ENCODE assay signal across 20 cellular contexts in genomic region chr2:71395471-71395870, GRCh38. TPM values are rescaled to one million over a fixed set of nuclear protein-coding genes. Genes with fewer than 3 reads are reported as not detected.
DNase-seq lines count a peak whose midpoint lies in the region; ATAC-seq and TF ChIP-seq lines count a peak whose summit lies in the region.
"Had no signal": no experiment of that assay in that cellular context is flagged by ENCODE, and none has a peak within 500 bp of the region (broad histone marks: within the 10 kb centered on the region; RNA-seq: fewer than 3 reads in every experiment).

No MANE protein-coding gene starts in this region.

- intact Hi-C loops in Caco-2 (cut with micrococcal nuclease; ENCODE audit: unreplicated experiment), result loop anchor here (1.0 kb wide), 1 partner anchor 16 kb away; no protein-coding TSS in a partner anchor
- intact Hi-C loops in left colon (cut with DNase I, micrococcal nuclease), result no loop called here

- H3K27ac Mint-ChIP-seq in activated naive CD4-positive, alpha-beta T cell treated with anti-CD3 and anti-CD28 coated beads, Interleukin-2, amount 50 U/mL, for 24 hours, result peak overlapping the region; percentile 52
- H3K27ac Mint-ChIP-seq in Caco-2 (ENCODE audit: unreplicated experiment), result peak overlapping the region; percentile 79
- peak overlapping the region; percentile 48; the same call in 1 of the 2 replicates for H3K27ac Mint-ChIP-seq in WTC11
- H3K27ac Mint-ChIP-seq: CD4-positive, alpha-beta memory T cell; CD4-positive, CD25-positive, alpha-beta regulatory T cell had no signal

- H3K4me3 Mint-ChIP-seq in activated naive CD4-positive, alpha-beta T cell treated with anti-CD3 and anti-CD28 coated beads, Interleukin-2, amount 50 U/mL, for 24 hours, result no peak overlapping the region
- H3K4me3 Mint-ChIP-seq in Caco-2 (ENCODE audit: unreplicated experiment) (peak overlapping the region; percentile 27), WTC11 (no peak overlapping the region)
- H3K4me3 Mint-ChIP-seq: CD14-positive monocyte; CD4-positive, alpha-beta memory T cell; CD4-positive, CD25-positive, alpha-beta regulatory T cell had no signal

- BruUV-seq in Caco-2 (replicated peaks; lab: Mats Ljungman, UMichigan), result no TSS peak

- no peak overlapping the region for H3K4me3 ChIP-seq in Caco-2 (ENCODE audit: low read depth, low read length)
- H3K4me3 ChIP-seq: BLaER1 had no signal

- H3K9me3 Mint-ChIP-seq in activated naive CD4-positive, alpha-beta T cell treated with anti-CD3 and anti-CD28 coated beads, Interleukin-2, amount 50 U/mL, for 24 hours, result no peaks in the 10 kb centered on the region
- H3K9me3 Mint-ChIP-seq in Caco-2 (ENCODE audit: unreplicated experiment) (no peaks in the 10 kb centered on the region), WTC11 (no peaks in the 10 kb centered on the region)
- H3K9me3 Mint-ChIP-seq: CD14-positive monocyte; CD4-positive, alpha-beta memory T cell; CD4-positive, CD25-positive, alpha-beta regulatory T cell; CD8-positive, alpha-beta memory T cell had no signal

- no peaks in the 10 kb centered on the region for H3K27me3 Mint-ChIP-seq in activated naive CD4-positive, alpha-beta T cell treated with anti-CD3 and anti-CD28 coated beads, Interleukin-2, amount 50 U/mL, for 24 hours
- H3K27me3 Mint-ChIP-seq in Caco-2 (ENCODE audit: insufficient read depth, unreplicated experiment) (no peaks in the 10 kb centered on the region), WTC11 (ENCODE audit: low read depth) (no peaks in the 10 kb centered on the region)
- H3K27me3 Mint-ChIP-seq: CD4-positive, alpha-beta memory T cell; CD4-positive, CD25-positive, alpha-beta regulatory T cell; CD8-positive, alpha-beta memory T cell had no signal

- DNase-seq in activated naive CD4-positive, alpha-beta T cell treated with Interleukin-2 at 50 U/mL for 16 hours, result no peak
- DNase-seq in Caco-2 (peak; percentile 86 to 88), WTC11 (ENCODE audit: low spot score) (no peak), left colon (no peak), NOMO-1 treated with DMSO at 0.1 percent for 48 hours (lab: John Stamatoyannopoulos, UW; ENCODE audit: unreplicated experiment) (no peak)
- DNase-seq: 8988T; ACHN; BE2C; C1 segment of cervical spinal cord; Calu3; CD4-positive, alpha-beta memory T cell; CD4-positive, CD25-positive, alpha-beta regulatory T cell; CD8-positive, alpha-beta memory T cell; COR-L47; DMS79 treated with DMSO at 0.1 percent for 48 hours; GF-D8 had no signal

- ATAC-seq in WTC11 (no peak), left colon (peak; percentile 37), GM19324 (IDR thresholded peaks at IDR 0.05; ENCODE audit: low FRiP score, unreplicated experiment) (no peak)

- H3K4me1 ChIP-seq in Caco-2, result peaks cover 29% of the 10 kb centered on the region
- H3K4me1 ChIP-seq: BE2C, BLaER1 had no signal

- peaks cover 7% of the 10 kb centered on the region for H3K36me3 ChIP-seq in Caco-2 (ENCODE audit: control insufficient read depth, insufficient read depth, low read length)

- CTCF ChIA-PET in Caco-2 (lab: Charles Lee), result interaction anchor here (0.7 to 1.0 kb wide), 4 partner anchors 22 to 91 kb away, joined by 3 to 5 read pairs (median 4); partner anchors contain the start of genes DYSF and ZNF638
- CTCF ChIA-PET in WTC11 (lab: Charles Lee), result interaction anchor here (0.7 kb wide), 1 partner anchor 135 kb away, joined by 3 read pairs; no protein-coding TSS in a partner anchor

- POLR2A ChIA-PET in Caco-2 (lab: Charles Lee) (no interaction called here), WTC11 (lab: Charles Lee) (interaction anchor here (0.6 kb wide), 1 partner anchor 110 kb away, joined by 3 read pairs; no protein-coding TSS in a partner anchor)

- no peaks in the 10 kb centered on the region for H3K27me3 ChIP-seq in Caco-2 (replicated peaks; ENCODE audit: control insufficient read depth, insufficient read depth, low read length)
- H3K27me3 ChIP-seq: BE2C, BLaER1 had no signal

- H3K9me3 ChIP-seq in Caco-2, result no peaks in the 10 kb centered on the region
- H3K9me3 ChIP-seq: BE2C had no signal

- no peak for TF ChIP-seq CTCF in Caco-2 (IDR thresholded peaks at IDR 0.05; ENCODE audit: insufficient read depth in 1 of 2, low read depth in 1 of 2, low read length in 1 of 2, severe bottlenecking in 1 of 2, unreplicated experiment in 1 of 2)
- TF ChIP-seq CTCF in WTC11 (IDR thresholded peaks at IDR 0.05), result no peak

- H3K36me3 Mint-ChIP-seq in activated naive CD4-positive, alpha-beta T cell treated with anti-CD3 and anti-CD28 coated beads, Interleukin-2, amount 50 U/mL, for 24 hours, result peaks cover 22% of the 10 kb centered on the region
- H3K36me3 Mint-ChIP-seq in Caco-2 (ENCODE audit: insufficient read depth, unreplicated experiment) (peaks cover 54% of the 10 kb centered on the region), WTC11 (peaks cover 62% of the 10 kb centered on the region)

- H3K4me1 Mint-ChIP-seq in activated naive CD4-positive, alpha-beta T cell treated with anti-CD3 and anti-CD28 coated beads, Interleukin-2, amount 50 U/mL, for 24 hours, result peaks cover 8% of the 10 kb centered on the region
- H3K4me1 Mint-ChIP-seq in Caco-2 (ENCODE audit: low read depth, unreplicated experiment) (peaks cover 27% of the 10 kb centered on the region), WTC11 (no peaks in the 10 kb centered on the region)
- H3K4me1 Mint-ChIP-seq: CD14-positive monocyte had no signal

TF ChIP-seq in WTC11, 78 proteins besides CTCF, POLR2A, EP300 and RAD21:
- no peak for TF ChIP-seq ELF4 (CRISPR knock-in tag; IDR thresholded peaks at IDR 0.05; ENCODE audit: low read depth)
- TF ChIP-seq NR2C2 (CRISPR knock-in tag; IDR thresholded peaks at IDR 0.05), result no peak
- TF ChIP-seq SMAD4 (CRISPR knock-in tag; IDR thresholded peaks at IDR 0.05), result no peak
- TF ChIP-seq E2F1 (CRISPR knock-in tag; IDR thresholded peaks at IDR 0.05), result no peak
- TF ChIP-seq, protein P1, sequence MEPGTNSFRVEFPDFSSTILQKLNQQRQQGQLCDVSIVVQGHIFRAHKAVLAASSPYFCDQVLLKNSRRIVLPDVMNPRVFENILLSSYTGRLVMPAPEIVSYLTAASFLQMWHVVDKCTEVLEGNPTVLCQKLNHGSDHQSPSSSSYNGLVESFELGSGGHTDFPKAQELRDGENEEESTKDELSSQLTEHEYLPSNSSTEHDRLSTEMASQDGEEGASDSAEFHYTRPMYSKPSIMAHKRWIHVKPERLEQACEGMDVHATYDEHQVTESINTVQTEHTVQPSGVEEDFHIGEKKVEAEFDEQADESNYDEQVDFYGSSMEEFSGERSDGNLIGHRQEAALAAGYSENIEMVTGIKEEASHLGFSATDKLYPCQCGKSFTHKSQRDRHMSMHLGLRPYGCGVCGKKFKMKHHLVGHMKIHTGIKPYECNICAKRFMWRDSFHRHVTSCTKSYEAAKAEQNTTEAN (CRISPR knock-in tag; IDR thresholded peaks at IDR 0.05), result no peak
- no peak for TF ChIP-seq ZNF396 (CRISPR knock-in tag; IDR thresholded peaks at IDR 0.05; ENCODE audit: borderline replicate concordance)
- TF ChIP-seq CREM (CRISPR knock-in tag; IDR thresholded peaks at IDR 0.05), result no peak
- TF ChIP-seq OVOL2 (CRISPR knock-in tag; IDR thresholded peaks at IDR 0.05; ENCODE audit: borderline replicate concordance), result no peak
- no peak for TF ChIP-seq CDX4 (CRISPR knock-in tag; IDR thresholded peaks at IDR 0.05; ENCODE audit: borderline replicate concordance)
- no peak for TF ChIP-seq AR (CRISPR knock-in tag; IDR thresholded peaks at IDR 0.05)
- TF ChIP-seq NR3C1 (CRISPR knock-in tag; conservative IDR thresholded peaks at IDR 0.05; ENCODE audit: low read depth), result no peak

RNA-seq across cellular contexts. Expression of gene DYSF, which starts 57.9 kb away (rescaled TPM):
- total RNA-seq in Caco-2 (2022) (1.7 and 2.2 TPM in 2 replicates), WTC11 (2021) (14.8 to 15.5 TPM (median 15.0 TPM) in 3 replicates), left colon (1 to 10 TPM; 2.4 to 5.0 TPM)

Comparison
In these comparisons a context has a peak if more than half of its experiments do, and no peak if none do; other contexts are left out.
1. DNase-seq: peak in Caco-2 (2 of 2); none in activated naive CD4-positive, alpha-beta T cell treated with Interleukin-2 at 50 U/mL for 16 hours (single experiment), WTC11 (single experiment), left colon (0 of 2) and NOMO-1 treated with DMSO at 0.1 percent for 48 hours (single experiment).
2. Peak in every context shown above with its lines, with median percentiles within 50 percentile points of each other: H3K27ac Mint-ChIP-seq.